In the genomic region with DNA sequence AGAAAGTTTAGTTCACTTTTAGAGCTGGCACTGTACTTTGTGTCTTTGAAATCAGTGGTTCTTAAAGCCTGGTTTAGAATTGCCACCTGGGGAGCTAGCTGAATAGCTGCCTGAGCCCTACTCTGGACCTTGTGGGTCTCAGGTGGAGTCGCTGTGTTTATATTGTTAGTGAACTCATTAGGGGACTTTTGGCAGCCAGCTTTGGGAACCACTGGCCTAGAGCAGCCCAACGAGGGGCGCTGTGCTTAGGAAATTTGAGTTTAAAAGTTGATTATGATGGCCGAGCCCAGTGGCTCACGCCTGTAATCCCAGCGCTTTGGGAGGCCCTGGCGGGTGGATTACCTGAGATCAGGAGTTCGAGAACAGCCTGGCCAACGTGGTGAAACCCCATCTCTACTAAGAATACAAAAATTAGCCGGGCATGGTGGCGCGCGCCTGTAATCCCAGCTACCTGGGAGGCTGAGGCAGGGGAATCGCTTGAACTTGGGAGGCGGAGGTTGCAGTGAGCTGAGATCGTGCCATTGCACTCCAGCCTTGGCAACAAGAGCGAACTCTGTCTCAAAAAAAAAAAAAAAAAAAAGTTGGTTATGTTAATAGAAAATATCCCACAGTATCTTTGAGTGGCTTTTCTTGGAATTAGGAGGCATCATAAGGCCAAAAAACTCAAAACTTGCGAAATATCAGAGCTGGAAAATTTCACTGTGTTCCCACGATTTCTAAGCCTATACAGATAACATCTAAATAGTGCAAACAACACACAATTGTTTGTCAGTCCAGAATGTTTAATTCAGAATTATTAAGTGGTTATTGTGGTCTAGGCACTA, we compare ENCODE assay signal across 8 cellular contexts. TPM values are rescaled to one million over a fixed set of nuclear protein-coding genes. Genes with fewer than 3 reads are reported as not detected.
DNase-seq lines count a peak whose midpoint lies in the region; ATAC-seq and TF ChIP-seq lines count a peak whose summit lies in the region.

No MANE protein-coding gene starts in this region.

- H3K27me3 ChIP-seq in esophagus squamous epithelium (no peaks in the 10 kb centered on the region), ovary (no peaks in the 10 kb centered on the region)

- TF ChIP-seq EP300 in ovary (IDR thresholded peaks at IDR 0.05), result no peak

- H3K36me3 ChIP-seq in esophagus squamous epithelium (peaks cover 0 to 2% (median 0%) of the 10 kb centered on the region in 3 donors), ovary (no peaks in the 10 kb centered on the region)

- intact Hi-C loops in esophagus squamous epithelium (cut with DNase I) (no loop called here), ovary (cut with DNase I) (no loop called here)

- TF ChIP-seq POLR2A in esophagus squamous epithelium (IDR thresholded peaks at IDR 0.05) (no peak), ovary (IDR thresholded peaks at IDR 0.05) (no peak)

- peaks cover 10% of the 10 kb centered on the region for H3K36me3 Mint-ChIP-seq in T-helper 2 cell treated with Interferon-gamma antibody and Interleukin-4, amounts not matched to agents 5 μg/mL and 100 μg/mL, for 36 hours (ENCODE audit: low read depth)

- peaks cover 5 to 34% (median 14%) of the 10 kb centered on the region in 3 donors for H3K4me1 ChIP-seq in esophagus squamous epithelium
- peaks cover 11% of the 10 kb centered on the region for H3K4me1 ChIP-seq in ovary (ENCODE audit: insufficient read depth)

- 72 to 78% methylated on average over 7 to 14 of the region's 19 CpGs for WGBS in esophagus squamous epithelium, 2 donors
- WGBS in ovary, 3 donors, result 61 to 68% (median 67%) methylated on average over 19 of the region's 19 CpGs

- H3K9me3 Mint-ChIP-seq in T-helper 2 cell treated with Interferon-gamma antibody and Interleukin-4, amounts not matched to agents 5 μg/mL and 100 μg/mL, for 36 hours, result no peaks in the 10 kb centered on the region

- peak overlapping the region; percentile 99 for H3K27ac Mint-ChIP-seq in T-helper 2 cell treated with Interferon-gamma antibody and Interleukin-4, amounts not matched to agents 5 μg/mL and 100 μg/mL, for 36 hours

- H3K4me1 Mint-ChIP-seq in T-helper 2 cell treated with Interferon-gamma antibody and Interleukin-4, amounts not matched to agents 5 μg/mL and 100 μg/mL, for 36 hours (ENCODE audit: low read depth), result peaks cover 33% of the 10 kb centered on the region

- H3K4me3 ChIP-seq in esophagus squamous epithelium (peak overlapping the region; percentile 71 to 82 (median 76)), ovary (peak overlapping the region; percentile 87)

- TF ChIP-seq CTCF in esophagus squamous epithelium (IDR thresholded peaks at IDR 0.05) (no peak), ovary (IDR thresholded peaks at IDR 0.05) (no peak)

- no peaks in the 10 kb centered on the region for H3K27me3 Mint-ChIP-seq in T-helper 2 cell treated with Interferon-gamma antibody and Interleukin-4, amounts not matched to agents 5 μg/mL and 100 μg/mL, for 36 hours (ENCODE audit: low read depth)

- H3K27ac ChIP-seq in esophagus squamous epithelium (peak overlapping the region; percentile 83 to 93 (median 89)), ovary (peak overlapping the region; percentile 4 to 76)

- DNase-seq in T-helper 2 cell treated with Interferon-gamma antibody and Interleukin-4, amounts not matched to agents 5 μg/mL and 100 μg/mL, for 36 hours (ENCODE audit: low spot score), result no peak
- DNase-seq in T-helper 2 cell, result no peak
- peak; percentile 32 for DNase-seq in UCSD-AML1 (lab: John Stamatoyannopoulos, UW; ENCODE audit: unreplicated experiment)
- no peak for DNase-seq in esophagus squamous epithelium (lab: John Stamatoyannopoulos, UW)
- peak in 2 of 5 donors; percentile 27 to 38 for DNase-seq in ovary
- DNase-seq in NCI-H2171 (lab: John Stamatoyannopoulos, UW), result no peak
- DNase-seq in effector CD4-positive, alpha-beta T cell, result no peak

- ATAC-seq in HG02870 (IDR thresholded peaks at IDR 0.05; ENCODE audit: unreplicated experiment), result peak; percentile 7

- H3K9me3 ChIP-seq in esophagus squamous epithelium, result no peaks in the 10 kb centered on the region
- H3K9me3 ChIP-seq in ovary, result no peaks in the 10 kb centered on the region

- H3K4me3 Mint-ChIP-seq in T-helper 2 cell treated with Interferon-gamma antibody and Interleukin-4, amounts not matched to agents 5 μg/mL and 100 μg/mL, for 36 hours, result peak overlapping the region; percentile 89

RNA-seq across cellular contexts. Expression of gene MCCC2, which starts 0.8 kb away (rescaled TPM):
- 10 to 100 TPM; 37.4 to 63.6 (median 53.1) TPM for total RNA-seq in esophagus squamous epithelium
- total RNA-seq in ovary, result 10 to 100 TPM; 24.5 to 32.5 (median 27.0) TPM
- polyA plus RNA-seq in ovary, result 10 to 100 TPM; 15.8 to 59.6 TPM
